In genomic region chr2:47904903-47905453, GRCh38 we compare ENCODE assay signal across 8 cellular contexts. TPM values are rescaled to one million over a fixed set of nuclear protein-coding genes. Genes with fewer than 3 reads are reported as not detected.
A peak's percentile ranks its signal among the peaks of the same experiment; 100 is the strongest.
DNase-seq lines count a peak whose midpoint lies in the region; ATAC-seq and TF ChIP-seq lines count a peak whose summit lies in the region.

No MANE protein-coding gene starts in this region.

- peaks cover 0 to 3% (median 0%) of the 10 kb centered on the region in 8 donors for H3K9me3 Mint-ChIP-seq in CD4-positive, alpha-beta memory T cell

- H3K36me3 Mint-ChIP-seq in CD4-positive, alpha-beta memory T cell: peaks cover 0 to 15% of the 10 kb centered on the region in 2 donors

- no peaks in the 10 kb centered on the region for H3K9me3 ChIP-seq in CD4-positive, alpha-beta memory T cell (ENCODE audit: control insufficient read depth in 1 of 2, low read length in 2 of 2)
- H3K9me3 ChIP-seq in OCI-LY7 (ENCODE audit: low read length): no peaks in the 10 kb centered on the region

- H3K4me3 Mint-ChIP-seq in CD4-positive, alpha-beta memory T cell: peak overlapping the region; percentile 92 to 100 (median 98)

- peaks cover 43% of the 10 kb centered on the region for H3K4me1 ChIP-seq in CD4-positive, alpha-beta memory T cell (ENCODE audit: insufficient read depth, low read length)
- H3K4me1 ChIP-seq in OCI-LY7 (ENCODE audit: insufficient read depth, low read length, poor library complexity, severe bottlenecking): peaks cover 36% of the 10 kb centered on the region

- peak overlapping the region; percentile 78 for H3K4me2 ChIP-seq in OCI-LY7 (ENCODE audit: low read length)

- CTCF ChIA-PET in CD4-positive, alpha-beta memory T cell (lab: Charles Lee; ENCODE audit: partially characterized antibody): no interaction called here
- CTCF ChIA-PET in OCI-LY7 (lab: Charles Lee; ENCODE audit: unreplicated experiment): no interaction called here

- ATAC-seq in sciatic nerve: no peak
- no peak for ATAC-seq in HG02623 (IDR thresholded peaks at IDR 0.05; ENCODE audit: unreplicated experiment)

- no TSS peak for BruUV-seq in OCI-LY7 (replicated peaks; lab: Mats Ljungman, UMichigan)

- peaks cover 32 to 67% (median 45%) of the 10 kb centered on the region in 4 donors for H3K4me1 Mint-ChIP-seq in CD4-positive, alpha-beta memory T cell

- peak overlapping the region; percentile 79 for H3K27ac ChIP-seq in CD4-positive, alpha-beta memory T cell (ENCODE audit: low read depth, low read length)
- peak overlapping the region; percentile 95 for H3K27ac ChIP-seq in OCI-LY7 (ENCODE audit: low read depth, low read length, poor library complexity, severe bottlenecking)

- peaks cover 51% of the 10 kb centered on the region for H3K79me2 ChIP-seq in OCI-LY7 (ENCODE audit: insufficient read depth, low read depth, low read length)

- H3K27me3 ChIP-seq in CD4-positive, alpha-beta memory T cell (ENCODE audit: insufficient read depth, low read length): no peaks in the 10 kb centered on the region

- no peak overlapping the region for H2AFZ ChIP-seq in OCI-LY7 (ENCODE audit: low read length)

- intact Hi-C loops in CD4-positive, alpha-beta memory T cell (cut with micrococcal nuclease): loop anchor here (1.0 to 10.0 kb wide), 5 partner anchors 11 to 990 kb away; partner anchors contain the start of genes MCFD2 and MSH2
- intact Hi-C loops in OCI-LY7 (cut with micrococcal nuclease; ENCODE audit: unreplicated experiment) (loop anchor here (2.0 to 10.0 kb wide), 7 partner anchors 48 to 923 kb away; partner anchors contain the start of gene MSH6), sciatic nerve (cut with DNase I) (no loop called here)

- POLR2A ChIA-PET in CD4-positive, alpha-beta memory T cell (lab: Charles Lee; ENCODE audit: partially characterized antibody): interaction anchor here (1.0 to 2.9 kb wide), 3 partner anchors 10 to 26 kb away, joined by 3 to 16 read pairs (median 3); no protein-coding TSS in a partner anchor
- POLR2A ChIA-PET in OCI-LY7 (lab: Charles Lee): interaction anchor here (0.6 kb wide), 1 partner anchor 24 kb away, joined by 4 read pairs; no protein-coding TSS in a partner anchor

- H3K27me3 Mint-ChIP-seq in CD4-positive, alpha-beta memory T cell: peaks cover 0 to 2% of the 10 kb centered on the region in 2 donors

- peak overlapping the region; percentile 92 to 99 (median 96) for H3K27ac Mint-ChIP-seq in CD4-positive, alpha-beta memory T cell

- H3K36me3 ChIP-seq in CD4-positive, alpha-beta memory T cell (ENCODE audit: insufficient read depth, low read length): no peaks in the 10 kb centered on the region
- H3K36me3 ChIP-seq in OCI-LY7 (ENCODE audit: insufficient read depth, low read length): no peaks in the 10 kb centered on the region

- DNase-seq in CD4-positive, alpha-beta memory T cell: peak in 3 of 5 donors; percentile 44 to 58 (median 46)
- DNase-seq in GM20000 (ENCODE audit: low spot score): peak; percentile 39
- DNase-seq in OCI-LY7 (ENCODE audit: low spot score): peak; percentile 67
- peak in 43 of 56 donors; percentile 14 to 70 (median 42) for DNase-seq in amygdala (lab: John Stamatoyannopoulos, UW)
- DNase-seq in hypothalamus (lab: John Stamatoyannopoulos, UW): peak in 42 of 51 donors; percentile 5 to 81 (median 43)
- DNase-seq in sciatic nerve (ENCODE audit: low spot score): peak; percentile 68
- DNase-seq in A172 (ENCODE audit: low spot score): no peak

- no peaks in the 10 kb centered on the region for H3K9me2 ChIP-seq in OCI-LY7 (ENCODE audit: insufficient read depth, low read length)

- H4K20me1 ChIP-seq in OCI-LY7 (ENCODE audit: insufficient read depth, low read length): peaks cover 30% of the 10 kb centered on the region

- TF ChIP-seq CTCF in GM20000 (IDR thresholded peaks at IDR 0.05; ENCODE audit: extremely low read depth, missing control alignments) (no peak), OCI-LY7 (conservative IDR thresholded peaks at IDR 0.05; ENCODE audit: low read length) (no peak)

- H3K4me3 ChIP-seq in CD4-positive, alpha-beta memory T cell (ENCODE audit: low read length in 2 of 2): peak overlapping the region; percentile 64 to 70
- peak overlapping the region; percentile 93 for H3K4me3 ChIP-seq in OCI-LY7 (ENCODE audit: low read depth, low read length, poor library complexity, severe bottlenecking)

RNA-seq across cellular contexts. Expression of gene FBXO11, which starts 1.3 kb away (rescaled TPM):
- 10 to 100 TPM; 85.6 to 87.3 TPM for total RNA-seq in CD4-positive, alpha-beta memory T cell
- polyA plus RNA-seq in CD4-positive, alpha-beta memory T cell: 10 to 100 TPM in 1 of 2 donors, 1 to 10 TPM in 1; 4.7 to 12.2 TPM
- total RNA-seq in OCI-LY7 (2014; rRNA removed; shearing (Covaris generic)): 24.7 and 31.9 TPM in 2 replicates
- total RNA-seq in OCI-LY7 (2022) (72.4 and 73.2 TPM in 2 replicates), sciatic nerve (86.7 TPM)
- 19.9 and 23.6 TPM in 2 replicates for total RNA-seq in A172 (2014; rRNA removed; shearing (Covaris generic))
